1 cellular context compared by ENCODE assay signal in genomic region chr14:92366237-92366636, GRCh38.
A peak's percentile ranks its signal among the peaks of the same experiment; 100 is the strongest.
TF ChIP-seq lines count a peak whose summit lies in the region.

No MANE protein-coding gene starts in this region.

TF ChIP-seq in HepG2, 621 proteins besides CTCF, POLR2A, EP300 and RAD21 (continued from another document and continues in another):
- TF ChIP-seq ZNF318 (CRISPR knock-in tag; IDR thresholded peaks at IDR 0.05) (no peak), TCF12 (IDR thresholded peaks at IDR 0.05) (no peak), TCF12 (CRISPR knock-in tag; IDR thresholded peaks at IDR 0.05) (0 out of 2 replicates have a peak, but pooled peaks have one; percentile 50), KMT2A (CRISPR knock-in tag; IDR thresholded peaks at IDR 0.05) (no peak), SOX5 (CRISPR knock-in tag; IDR thresholded peaks at IDR 0.05; ENCODE audit: borderline replicate concordance) (0 out of 2 replicates have a peak, but pooled peaks have one; percentile 52), ESRRA (CRISPR knock-in tag; IDR thresholded peaks at IDR 0.05; ENCODE audit: low read depth) (peak; percentile 98), HNF4A (CRISPR knock-in tag; IDR thresholded peaks at IDR 0.05) (peak; percentile 79), ZNF580 (CRISPR knock-in tag; IDR thresholded peaks at IDR 0.05; ENCODE audit: borderline replicate concordance, low read depth) (0 out of 2 replicates have a peak, but pooled peaks have one; percentile 32), TFDP2 (CRISPR knock-in tag; IDR thresholded peaks at IDR 0.05) (0 out of 2 replicates have a peak, but pooled peaks have one; percentile 35), PBX2 (CRISPR knock-in tag; IDR thresholded peaks at IDR 0.05) (peak; percentile 35; the same call in 1 of the 2 replicates), PATZ1 (CRISPR knock-in tag; IDR thresholded peaks at IDR 0.05) (no peak), ZBTB42 (CRISPR knock-in tag; IDR thresholded peaks at IDR 0.05) (peak; percentile 98), ZNF574 (CRISPR knock-in tag; IDR thresholded peaks at IDR 0.05) (peak; percentile 55), RXRB (CRISPR knock-in tag; IDR thresholded peaks at IDR 0.05; ENCODE audit: borderline replicate concordance) (peak; percentile 71), FOXJ3 (CRISPR knock-in tag; IDR thresholded peaks at IDR 0.05; ENCODE audit: borderline replicate concordance) (0 out of 2 replicates have a peak, but pooled peaks have one; percentile 56), ZNF609 (CRISPR knock-in tag; IDR thresholded peaks at IDR 0.05; ENCODE audit: borderline replicate concordance) (peak; percentile 78), HIVEP1 (CRISPR knock-in tag; IDR thresholded peaks at IDR 0.05) (peak; percentile 81; the same call in 1 of the 2 replicates), RNF2 (conservative IDR thresholded peaks at IDR 0.05; ENCODE audit: low read depth) (peak; percentile 48; the same call in 1 of the 2 replicates), ARID5B (CRISPR knock-in tag; IDR thresholded peaks at IDR 0.05) (peak; percentile 71), FOXA3 (CRISPR knock-in tag; IDR thresholded peaks at IDR 0.05) (peak; percentile 46; the same call in 1 of the 2 replicates), SAP130 (CRISPR knock-in tag; IDR thresholded peaks at IDR 0.05; ENCODE audit: low read depth) (peak; percentile 64), CCDC6 (CRISPR knock-in tag; IDR thresholded peaks at IDR 0.05) (0 out of 2 replicates have a peak, but pooled peaks have one; percentile 50), BRCA1 (CRISPR knock-in tag; IDR thresholded peaks at IDR 0.05) (peak; percentile 40; the same call in 1 of the 2 replicates), SOX6 (IDR thresholded peaks at IDR 0.05) (no peak), SOX6 (CRISPR knock-in tag; IDR thresholded peaks at IDR 0.05) (peak; percentile 78)
